21 cellular contexts compared by ENCODE assay signal in the genomic region with DNA sequence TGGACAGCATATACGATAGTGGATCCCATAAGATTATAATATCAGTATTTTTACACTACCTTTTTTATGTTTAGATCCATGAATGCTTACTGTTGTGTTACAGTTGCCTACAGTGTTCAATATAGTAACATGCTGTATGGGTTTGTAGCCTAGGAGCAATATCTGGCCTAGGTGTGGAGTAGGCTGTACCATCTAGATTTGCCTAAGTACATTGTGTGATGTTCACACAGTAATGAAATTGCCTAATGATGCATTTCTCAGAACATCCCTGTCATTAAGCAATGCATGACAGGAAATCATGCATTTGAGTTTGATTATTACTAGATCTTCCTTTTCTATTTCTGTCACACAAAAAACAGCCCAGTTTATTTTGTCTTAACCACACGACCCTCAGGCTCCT. TPM values are rescaled to one million over a fixed set of nuclear protein-coding genes. Genes with fewer than 3 reads are reported as not detected.
A peak's percentile ranks its signal among the peaks of the same experiment; 100 is the strongest.
DNase-seq lines count a peak whose midpoint lies in the region; ATAC-seq, FAIRE-seq and TF ChIP-seq lines count a peak whose summit lies in the region.
"Had no signal": no experiment of that assay in that cellular context is flagged by ENCODE, and none has a peak within 500 bp of the region (broad histone marks: within the 10 kb centered on the region; RNA-seq: fewer than 3 reads in every experiment).

No MANE protein-coding gene starts in this region.

- H3K4me3 Mint-ChIP-seq in activated CD8-positive, alpha-beta memory T cell treated with anti-CD3 and anti-CD28 coated beads, Interleukin-2, amount 10 ng/mL, durations not matched to agents 7 days and 5 days = no peak overlapping the region
- H3K4me3 Mint-ChIP-seq: CD4-positive, CD25-positive, alpha-beta regulatory T cell; H9; IgD-negative memory B cell had no signal

- POLR2A ChIA-PET in HepG2 (lab: Yijun Ruan, JAX) = interaction anchor here (1.5 kb wide), 1 partner anchor 14 kb away, joined by 4 read pairs; a partner anchor contains a TSS

- BruUV-seq in HepG2 (replicated peaks; lab: Mats Ljungman, UMichigan) = no TSS peak

- TF ChIP-seq RAD21 in HepG2 (CRISPR knock-in tag; IDR thresholded peaks at IDR 0.05) = no peak

- no peak overlapping the region for H3K4me2 ChIP-seq in HepG2 (ENCODE audit: low read depth, low read length)

- H2AFZ ChIP-seq in HepG2 (ENCODE audit: low read length) = no peak overlapping the region

- peaks cover 3% of the 10 kb centered on the region for H3K27me3 Mint-ChIP-seq in activated CD8-positive, alpha-beta memory T cell treated with anti-CD3 and anti-CD28 coated beads, Interleukin-2, amount 10 ng/mL, durations not matched to agents 7 days and 5 days
- H3K27me3 Mint-ChIP-seq: CD4-positive, CD25-positive, alpha-beta regulatory T cell; IgD-negative memory B cell had no signal

- TF ChIP-seq CTCF in HepG2 (CRISPR knock-in tag; IDR thresholded peaks at IDR 0.05) = no peak

- TF ChIP-seq EP300 in HepG2 (IDR thresholded peaks at IDR 0.05; ENCODE audit: low read depth in 2 of 2, low read length in 2 of 2) (no peak), HepG2 (CRISPR knock-in tag; IDR thresholded peaks at IDR 0.05; ENCODE audit: borderline replicate concordance) (no peak)

- no peaks in the 10 kb centered on the region for H3K79me2 ChIP-seq in HepG2 (ENCODE audit: insufficient read depth, low read length)

- FAIRE-seq in G401.6 (lab: Jason Lieb, UNC) = peak; percentile 87
- no peak for FAIRE-seq in HepG2 (lab: Jason Lieb, UNC)

- no peaks in the 10 kb centered on the region for H3K4me1 ChIP-seq in HepG2 (ENCODE audit: insufficient read depth, low read length)
- H3K4me1 ChIP-seq: Caco-2 had no signal

- H3K36me3 Mint-ChIP-seq in activated CD8-positive, alpha-beta memory T cell treated with anti-CD3 and anti-CD28 coated beads, Interleukin-2, amount 10 ng/mL, durations not matched to agents 7 days and 5 days = peaks cover 27% of the 10 kb centered on the region

- H3K27ac ChIP-seq in HepG2 (ENCODE audit: extremely low read length, insufficient read depth, low read length) = no peak overlapping the region

- TF ChIP-seq POLR2A in HepG2 (IDR thresholded peaks at IDR 0.05; ENCODE audit: insufficient read depth in 1 of 2, low read depth in 2 of 2, low read length in 2 of 2) = no peak

- ATAC-seq in activated CD8-positive, alpha-beta memory T cell treated with anti-CD3 and anti-CD28 coated beads, Interleukin-2, amount 10 ng/mL, durations not matched to agents 7 days and 5 days = peak; percentile 23
- ATAC-seq in HepG2 (peak; percentile 51), left ventricle myocardium superior (no peak)

- WGBS in HepG2 (ENCODE audit: low lambda C conversion rate) = 49% methylated on average over 2 of the region's 2 CpGs

- no peak overlapping the region for H3K4me3 ChIP-seq in HepG2 (replicated peaks in 1 of 3; ENCODE audit: insufficient read depth in 1 of 3, low read depth in 2 of 3, low read length in 3 of 3)

- no peaks in the 10 kb centered on the region for H3K9me3 ChIP-seq in HepG2 (ENCODE audit: low read length)
- H3K9me3 ChIP-seq: Caco-2 had no signal

- intact Hi-C loops in HepG2 (cut with micrococcal nuclease; ENCODE audit: unreplicated experiment) = no loop called here
- intact Hi-C loops in left ventricle myocardium superior (cut with micrococcal nuclease) = no loop called here

- no peaks in the 10 kb centered on the region for H4K20me1 ChIP-seq in HepG2 (ENCODE audit: insufficient read depth, low read length)

- DNase-seq in activated CD8-positive, alpha-beta memory T cell treated with anti-CD3 and anti-CD28 coated beads, Interleukin-2, amount 10 ng/mL, durations not matched to agents 7 days and 5 days = no peak
- DNase-seq in activated CD8-positive, alpha-beta memory T cell treated with anti-CD3 and anti-CD28 coated beads, Interleukin-2, amount 50 U/mL, for 48 hours = no peak
- DNase-seq in NCI-H526 treated with DMSO at 0.1 percent for 48 hours (lab: John Stamatoyannopoulos, UW) (peak; percentile 63), HepG2 (ENCODE audit: low spot score) (no peak), NCI-H2196 (lab: John Stamatoyannopoulos, UW; ENCODE audit: unreplicated experiment) (no peak), left ventricle myocardium superior (no peak)
- no peak for DNase-seq in central memory CD4-positive, alpha-beta T cell
- DNase-seq: Caco-2; CD4-positive, CD25-positive, alpha-beta regulatory T cell; DMS153; EL; H9; Kasumi-1; NCI-H1436; NCI-H2029; NCI-H2171; NCI-H446 treated with DMSO at 0.1 percent for 48 hours; NCI-H774; Right ventricle myocardium superior had no signal

- no peak overlapping the region for H3K9ac ChIP-seq in HepG2 (ENCODE audit: insufficient read depth, low read depth, low read length)

- H3K9me3 Mint-ChIP-seq in activated CD8-positive, alpha-beta memory T cell treated with anti-CD3 and anti-CD28 coated beads, Interleukin-2, amount 10 ng/mL, durations not matched to agents 7 days and 5 days (ENCODE audit: low read depth) = no peaks in the 10 kb centered on the region
- H3K9me3 Mint-ChIP-seq: CD4-positive, CD25-positive, alpha-beta regulatory T cell; H9; IgD-negative memory B cell had no signal

- H3K27ac Mint-ChIP-seq in activated CD8-positive, alpha-beta memory T cell treated with anti-CD3 and anti-CD28 coated beads, Interleukin-2, amount 10 ng/mL, durations not matched to agents 7 days and 5 days = no peak overlapping the region
- H3K27ac Mint-ChIP-seq: H9 had no signal

- H3K4me1 Mint-ChIP-seq in activated CD8-positive, alpha-beta memory T cell treated with anti-CD3 and anti-CD28 coated beads, Interleukin-2, amount 10 ng/mL, durations not matched to agents 7 days and 5 days = peaks cover 10% of the 10 kb centered on the region

- H3K27me3 ChIP-seq in HepG2 (ENCODE audit: control insufficient read depth in 1 of 2, insufficient read depth in 2 of 2, low read length in 2 of 2) = no peaks in the 10 kb centered on the region

- in situ Hi-C loops in HepG2 (cut with HindIII; ENCODE audit: extremely low pct_ligation_motif_present, low pct_unique_long_range_greater_than_20kb) = no loop called here

- CTCF ChIA-PET in activated CD8-positive, alpha-beta memory T cell treated with anti-CD3 and anti-CD28 coated beads, Interleukin-2, amount 10 ng/mL, durations not matched to agents 7 days and 5 days (lab: Charles Lee) = no interaction called here
- CTCF ChIA-PET in HepG2 (lab: Yijun Ruan, JAX; ENCODE audit: low intra/inter-chr PET ratio, low total read pairs) = no interaction called here

- H3K36me3 ChIP-seq in HepG2 (replicated peaks in 1 of 2; ENCODE audit: control insufficient read depth in 1 of 2, insufficient read depth in 2 of 2, low read length in 2 of 2) = peaks cover 0 to 9% of the 10 kb centered on the region in 2 experiments; a peak in 2 of 5 replicates

RNA-seq across cellular contexts. Expression of a gene that starts 14.5 kb away (rescaled TPM):
- total RNA-seq in activated CD8-positive, alpha-beta memory T cell treated with anti-CD3 and anti-CD28 coated beads, Interleukin-2, amount 10 ng/mL, durations not matched to agents 7 days and 5 days = 100 to 1,000 TPM; 235 to 279 TPM
- 249 and 355 TPM in 2 replicates for total RNA-seq in HepG2 (2016; rRNA removed; fragmentation: Illumina TruSeq; extraction: Trizol)
- 79.1 and 86.5 TPM in 2 replicates for total RNA-seq in HepG2 (2016; cell fraction: cytosol; rRNA removed; fragmentation: Illumina TruSeq; extraction: Trizol; ENCODE audit: low read depth)
- 257 and 354 TPM in 2 replicates for total RNA-seq in HepG2 (2016; cell fraction: insoluble cytoplasmic fraction; rRNA removed; fragmentation: Illumina TruSeq; extraction: Trizol)
- total RNA-seq in HepG2 (2016; cell fraction: membrane; rRNA removed; fragmentation: Illumina TruSeq; extraction: Trizol) = 129 and 141 TPM in 2 replicates
- 151 and 169 TPM in 2 replicates for total RNA-seq in HepG2 (2016; cell fraction: nucleus; rRNA removed; fragmentation: Illumina TruSeq; extraction: Trizol)
- 36.3 and 53.9 TPM in 2 replicates for polyA plus RNA-seq in HepG2 (2011; rRNA removed)
- polyA plus RNA-seq in HepG2 (2011; cell fraction: cytosol; rRNA removed) = 17.4 and 18.2 TPM in 2 replicates
- 60.4 and 70.5 TPM in 2 replicates for polyA plus RNA-seq in HepG2 (2011; cell fraction: nucleus; rRNA removed)
- 123 and 165 TPM in 2 replicates for polyA plus RNA-seq in HepG2 (2012)
- 76.0 and 83.8 TPM in 2 replicates for polyA plus RNA-seq in HepG2 (2016; cell fraction: cytosol; fragmentation: Illumina TruSeq; extraction: Trizol; ENCODE audit: low read depth)
- polyA plus RNA-seq in HepG2 (2016; cell fraction: insoluble cytoplasmic fraction; fragmentation: Illumina TruSeq; extraction: Trizol; ENCODE audit: low read depth) = 424 and 453 TPM in 2 replicates
- 117 TPM in 2 replicates for polyA plus RNA-seq in HepG2 (2016; cell fraction: membrane; fragmentation: Illumina TruSeq; extraction: Trizol; ENCODE audit: low read depth)
- polyA plus RNA-seq in HepG2 (2016; cell fraction: nucleus; fragmentation: Illumina TruSeq; extraction: Trizol; ENCODE audit: insufficient read depth, low read depth) = 228 and 229 TPM in 2 replicates
- 10.5 and 24.1 TPM in 2 replicates for polyA minus RNA-seq in HepG2 (2011; rRNA and poly(A)+ RNA removed; ENCODE audit: low replicate concordance)
- polyA minus RNA-seq in HepG2 (2011; cell fraction: cytosol; rRNA and poly(A)+ RNA removed) = 15.5 and 20.0 TPM in 2 replicates
- 110 and 122 TPM in 2 replicates for polyA minus RNA-seq in HepG2 (2011; cell fraction: nucleus; rRNA and poly(A)+ RNA removed)
- 61.3 TPM for total RNA-seq in left ventricle myocardium superior

RNA-seq across cellular contexts. Expression of a gene that starts 15.5 kb away (rescaled TPM):
- total RNA-seq in activated CD8-positive, alpha-beta memory T cell treated with anti-CD3 and anti-CD28 coated beads, Interleukin-2, amount 10 ng/mL, durations not matched to agents 7 days and 5 days = 100 to 1,000 TPM; 768 to 857 TPM
- total RNA-seq in HepG2 (2016; rRNA removed; fragmentation: Illumina TruSeq; extraction: Trizol) (412 and 636 TPM in 2 replicates), left ventricle myocardium superior (430 TPM)
- 31.5 and 36.0 TPM in 2 replicates for total RNA-seq in HepG2 (2016; cell fraction: cytosol; rRNA removed; fragmentation: Illumina TruSeq; extraction: Trizol; ENCODE audit: low read depth)
- 434 and 632 TPM in 2 replicates for total RNA-seq in HepG2 (2016; cell fraction: insoluble cytoplasmic fraction; rRNA removed; fragmentation: Illumina TruSeq; extraction: Trizol)
- 69.3 and 71.5 TPM in 2 replicates for total RNA-seq in HepG2 (2016; cell fraction: membrane; rRNA removed; fragmentation: Illumina TruSeq; extraction: Trizol)
- 305 and 307 TPM in 2 replicates for total RNA-seq in HepG2 (2016; cell fraction: nucleus; rRNA removed; fragmentation: Illumina TruSeq; extraction: Trizol)
- 144 and 193 TPM in 2 replicates for polyA plus RNA-seq in HepG2 (2011; rRNA removed)
- 105 and 119 TPM in 2 replicates for polyA plus RNA-seq in HepG2 (2011; cell fraction: cytosol; rRNA removed)
- 173 and 254 TPM in 2 replicates for polyA plus RNA-seq in HepG2 (2011; cell fraction: nucleus; rRNA removed)
- polyA plus RNA-seq in HepG2 (2012) = 348 and 727 TPM in 2 replicates
- polyA plus RNA-seq in HepG2 (2016; cell fraction: cytosol; fragmentation: Illumina TruSeq; extraction: Trizol; ENCODE audit: low read depth) = 50.3 and 54.5 TPM in 2 replicates
- 1,958 and 2,163 TPM in 2 replicates for polyA plus RNA-seq in HepG2 (2016; cell fraction: insoluble cytoplasmic fraction; fragmentation: Illumina TruSeq; extraction: Trizol; ENCODE audit: low read depth)
- polyA plus RNA-seq in HepG2 (2016; cell fraction: membrane; fragmentation: Illumina TruSeq; extraction: Trizol; ENCODE audit: low read depth) = 95.2 and 104 TPM in 2 replicates
- 1,155 and 1,186 TPM in 2 replicates for polyA plus RNA-seq in HepG2 (2016; cell fraction: nucleus; fragmentation: Illumina TruSeq; extraction: Trizol; ENCODE audit: insufficient read depth, low read depth)
- 47.8 and 128 TPM in 2 replicates for polyA minus RNA-seq in HepG2 (2011; rRNA and poly(A)+ RNA removed; ENCODE audit: low replicate concordance)
- polyA minus RNA-seq in HepG2 (2011; cell fraction: cytosol; rRNA and poly(A)+ RNA removed) = 103 and 153 TPM in 2 replicates
- 372 and 389 TPM in 2 replicates for polyA minus RNA-seq in HepG2 (2011; cell fraction: nucleus; rRNA and poly(A)+ RNA removed)
